In the genomic region with DNA sequence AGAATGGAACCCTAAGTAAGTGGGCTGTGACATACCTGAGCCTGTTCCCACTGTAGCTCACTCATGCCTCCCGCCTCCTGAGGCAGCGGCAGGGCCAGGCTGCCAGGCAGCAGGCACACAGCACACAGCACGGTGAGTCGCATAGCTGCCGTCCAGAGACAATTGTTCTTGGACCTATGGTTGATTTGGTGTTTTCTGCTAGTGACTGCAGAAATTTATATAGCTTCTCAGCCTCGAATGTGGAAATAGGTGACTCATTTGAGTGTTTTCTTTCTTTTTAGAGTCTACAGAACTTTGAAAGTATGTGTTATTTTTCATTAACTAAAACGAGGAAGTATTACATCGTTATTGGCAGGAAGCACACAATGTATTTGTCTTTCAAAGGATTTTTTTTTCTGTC, we compare ENCODE assay signal across 10 cellular contexts. TPM values are rescaled to one million over a fixed set of nuclear protein-coding genes. Genes with fewer than 3 reads are reported as not detected.
DNase-seq lines count a peak whose midpoint lies in the region; FAIRE-seq and TF ChIP-seq lines count a peak whose summit lies in the region.
"Had no signal": no experiment of that assay in that cellular context is flagged by ENCODE, and none has a peak within 500 bp of the region (broad histone marks: within the 10 kb centered on the region; RNA-seq: fewer than 3 reads in every experiment).

TSS of gene MMP7 (minus strand) at position 190 of the 400 bp plus-strand sequence. CDS start at position 143, 47 bp downstream.

- H2AFZ ChIP-seq in osteoblast (ENCODE audit: low read length), result peak within 1 kb of the TSS; percentile 69

- POLR2A ChIA-PET in activated CD4-positive, alpha-beta memory T cell treated with anti-CD3 and anti-CD28 coated beads for 36 hours (lab: Charles Lee), result no interaction called here

- TF ChIP-seq POLR2A in GM18526 (IDR thresholded peaks at IDR 0.05; ENCODE audit: extremely low read depth, insufficient read length), result peak; percentile 43

- peak; percentile 89 for FAIRE-seq in HTR-8/SVneo (lab: Jason Lieb, UNC)

- no peaks in the 10 kb centered on the region for H3K36me3 ChIP-seq in osteoblast (ENCODE audit: insufficient read depth, low read length)

- no peaks in the 10 kb centered on the region for H3K27me3 ChIP-seq in osteoblast (ENCODE audit: insufficient read depth, low read length)

- no peaks in the 10 kb centered on the region for H3K9me3 Mint-ChIP-seq in chondrocyte (ENCODE audit: low read depth)
- H3K9me3 Mint-ChIP-seq in activated CD4-positive, alpha-beta memory T cell treated with anti-CD3 and anti-CD28 coated beads for 36 hours, result no peaks in the 10 kb centered on the region

- TF ChIP-seq CTCF in chondrocyte (IDR thresholded peaks at IDR 0.05) (no peak), osteoblast (IDR thresholded peaks at IDR 0.05; ENCODE audit: extremely low read depth, low read depth, low read length) (no peak)

- peaks cover 9% of the 10 kb centered on the region for H3K4me1 Mint-ChIP-seq in chondrocyte (ENCODE audit: low read depth)
- no peaks in the 10 kb centered on the region for H3K4me1 Mint-ChIP-seq in activated CD4-positive, alpha-beta memory T cell treated with anti-CD3 and anti-CD28 coated beads for 36 hours (ENCODE audit: low read depth)

- peak within 1 kb of the TSS; percentile 50 for H3K4me3 ChIP-seq in osteoblast (ENCODE audit: insufficient read depth, low read length)

- H3K4me3 Mint-ChIP-seq in chondrocyte (ENCODE audit: unreplicated experiment), result peak within 1 kb of the TSS; percentile 8
- no peak within 1 kb of the TSS for H3K4me3 Mint-ChIP-seq in activated CD4-positive, alpha-beta memory T cell treated with anti-CD3 and anti-CD28 coated beads for 36 hours

- CTCF ChIA-PET in activated CD4-positive, alpha-beta memory T cell treated with anti-CD3 and anti-CD28 coated beads for 36 hours (lab: Charles Lee), result no interaction called here

- DNase-seq in HTR-8/SVneo (ENCODE audit: insufficient read length, low spot score) (peak; percentile 36), chondrocyte (ENCODE audit: low spot score) (peak; percentile 52), osteoblast (ENCODE audit: insufficient read length, low spot score, missing footprints) (peak; percentile 55), NCI-H2029 (lab: John Stamatoyannopoulos, UW) (no peak), substantia nigra (lab: John Stamatoyannopoulos, UW) (no peak)
- no peak for DNase-seq in activated CD4-positive, alpha-beta memory T cell treated with anti-CD3 and anti-CD28 coated beads for 36 hours
- DNase-seq in stimulated activated naive CD4-positive, alpha-beta T cell treated with Interleukin-2 at 50 U/mL for 16 hours (lab: John Stamatoyannopoulos, UW), result no peak
- DNase-seq: NCI-H187 had no signal

- H4K20me1 ChIP-seq in osteoblast (ENCODE audit: insufficient read depth, low read length), result no peaks in the 10 kb centered on the region

- H3K79me2 ChIP-seq in osteoblast (ENCODE audit: insufficient read depth, low read length), result no peaks in the 10 kb centered on the region

- peak within 1 kb of the TSS; percentile 67 for H3K4me2 ChIP-seq in osteoblast (ENCODE audit: insufficient read depth, low read length)

- H3K9me3 ChIP-seq in osteoblast (ENCODE audit: low read depth, low read length), result no peaks in the 10 kb centered on the region

- H3K36me3 Mint-ChIP-seq in chondrocyte (ENCODE audit: low read depth), result no peaks in the 10 kb centered on the region
- H3K36me3 Mint-ChIP-seq in activated CD4-positive, alpha-beta memory T cell treated with anti-CD3 and anti-CD28 coated beads for 36 hours, result no peaks in the 10 kb centered on the region

- peaks cover 6% of the 10 kb centered on the region for H3K4me1 ChIP-seq in osteoblast (ENCODE audit: insufficient read depth, low read length)

- intact Hi-C loops in activated CD4-positive, alpha-beta memory T cell treated with anti-CD3 and anti-CD28 coated beads for 36 hours (cut with micrococcal nuclease), result no loop called here

- H3K27ac Mint-ChIP-seq in chondrocyte (ENCODE audit: unreplicated experiment), result peak within 1 kb of the TSS; percentile 9
- H3K27ac Mint-ChIP-seq in activated CD4-positive, alpha-beta memory T cell treated with anti-CD3 and anti-CD28 coated beads for 36 hours, result no peak within 1 kb of the TSS

- H3K27me3 Mint-ChIP-seq in chondrocyte (ENCODE audit: low read depth), result peaks cover 7% of the 10 kb centered on the region
- peaks cover 9% of the 10 kb centered on the region for H3K27me3 Mint-ChIP-seq in activated CD4-positive, alpha-beta memory T cell treated with anti-CD3 and anti-CD28 coated beads for 36 hours

- no peak within 1 kb of the TSS for H3K27ac ChIP-seq in osteoblast (ENCODE audit: low read depth, low read length)
- no peak within 1 kb of the TSS for H3K27ac ChIP-seq in substantia nigra (ENCODE audit: low read depth, low read length, poor library complexity, severe bottlenecking)

RNA-seq across cellular contexts. Expression of gene MMP7, which starts in this region (rescaled TPM):
- total RNA-seq in chondrocyte (0.50 to 0.51 TPM in 2 of 3 replicates, not detected in the other), osteoblast (under 0.01 TPM in 1 of 2 replicates, not detected in the other)
- total RNA-seq in activated CD4-positive, alpha-beta memory T cell treated with anti-CD3 and anti-CD28 coated beads for 36 hours, result not detected
- total RNA-seq: activated CD8-positive, alpha-beta memory T cell treated with anti-CD3 and anti-CD28 coated beads for 36 hours had no signal

Comparison
In these comparisons a context has a peak if more than half of its experiments do, and no peak if none do; other contexts are left out.
1. Peak in DNase-seq in chondrocyte; RNA of the gene not detected or under 1 TPM.
2. Peak in DNase-seq, H3K4me3 ChIP-seq and H3K4me2 ChIP-seq in osteoblast; RNA of the gene not detected or under 1 TPM.